14 cellular contexts compared by ENCODE assay signal in the genomic region with DNA sequence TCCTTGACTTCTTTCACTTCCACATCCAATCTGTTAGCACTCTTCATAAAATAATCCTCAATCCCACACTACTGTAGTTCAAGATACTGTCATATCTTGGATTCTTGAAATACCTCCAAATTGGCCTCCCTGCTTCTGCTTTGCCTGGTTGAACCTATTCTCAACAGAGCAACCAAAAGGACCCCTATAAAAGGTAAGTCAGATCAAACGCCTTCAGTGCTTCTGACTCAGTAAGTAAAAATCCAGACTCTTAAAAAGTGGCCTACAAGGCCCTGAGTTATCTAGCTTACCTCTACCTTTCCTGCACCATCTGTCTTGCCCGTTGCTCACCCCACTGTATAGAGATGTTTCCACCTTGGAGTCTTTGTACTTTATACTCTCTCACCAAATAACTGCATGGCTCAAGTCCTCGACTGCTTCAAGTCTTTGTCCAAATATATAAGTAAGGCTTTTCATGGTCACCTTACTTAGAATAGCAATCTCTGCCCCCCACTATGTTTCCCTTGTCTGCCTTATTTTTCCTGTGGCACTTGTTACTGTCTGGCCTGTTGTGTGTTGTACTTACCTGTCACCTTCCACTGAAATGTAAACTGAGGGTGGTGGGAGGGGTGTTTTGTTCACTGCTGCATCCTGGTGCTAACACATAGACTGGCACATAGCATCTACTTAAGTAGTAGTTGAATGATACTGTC. TPM values are rescaled to one million over a fixed set of nuclear protein-coding genes. Genes with fewer than 3 reads are reported as not detected.
DNase-seq lines count a peak whose midpoint lies in the region; ATAC-seq lines count a peak whose summit lies in the region.
"Had no signal": no experiment of that assay in that cellular context is flagged by ENCODE, and none has a peak within 500 bp of the region (broad histone marks: within the 10 kb centered on the region; RNA-seq: fewer than 3 reads in every experiment).

No MANE protein-coding gene starts in this region.

- H3K27ac ChIP-seq in layer of hippocampus (ENCODE audit: low read depth, low read length) (peak overlapping the region; percentile 44), temporal lobe (ENCODE audit: low read depth, low read length) (peak overlapping the region; percentile 89)
- H3K27ac ChIP-seq: SJSA1 had no signal

- H3K4me1 Mint-ChIP-seq in activated T-cell treated with anti-CD3 and anti-CD28 coated beads, Interleukin-2, amount 50 U/mL, for 72 hours (ENCODE audit: low read depth): peaks cover 60% of the 10 kb centered on the region
- peaks cover 64% of the 10 kb centered on the region for H3K4me1 Mint-ChIP-seq in activated T-cell treated with anti-CD3 and anti-CD28 coated beads, Interleukin-2, amount 50 U/mL, for 4 hours (ENCODE audit: low read depth)

- no peak for ATAC-seq in activated T-cell treated with anti-CD3 and anti-CD28 coated beads, Interleukin-2, amount 50 U/mL, for 72 hours (replicated peaks in 1 of 2)
- no peak for ATAC-seq in activated T-cell treated with anti-CD3 and anti-CD28 coated beads, Interleukin-2, amount 50 U/mL, for 4 hours
- no peak for ATAC-seq in activated naive CD4-positive, alpha-beta T cell treated with anti-CD3 and anti-CD28 coated beads, Interleukin-2, amount 50 U/mL, for 72 hours

- H3K4me3 Mint-ChIP-seq in activated T-cell treated with anti-CD3 and anti-CD28 coated beads, Interleukin-2, amount 50 U/mL, for 72 hours: no peak overlapping the region
- no peak overlapping the region for H3K4me3 Mint-ChIP-seq in activated T-cell treated with anti-CD3 and anti-CD28 coated beads, Interleukin-2, amount 50 U/mL, for 4 hours
- H3K4me3 Mint-ChIP-seq: H9 had no signal

- no peaks in the 10 kb centered on the region for H3K27me3 Mint-ChIP-seq in activated T-cell treated with anti-CD3 and anti-CD28 coated beads, Interleukin-2, amount 50 U/mL, for 72 hours (ENCODE audit: low read depth)
- no peaks in the 10 kb centered on the region for H3K27me3 Mint-ChIP-seq in activated T-cell treated with anti-CD3 and anti-CD28 coated beads, Interleukin-2, amount 50 U/mL, for 4 hours (ENCODE audit: low read depth)

- peaks cover 9 to 25% of the 10 kb centered on the region in 2 donors for H3K36me3 Mint-ChIP-seq in activated T-cell treated with anti-CD3 and anti-CD28 coated beads, Interleukin-2, amount 50 U/mL, for 72 hours (ENCODE audit: insufficient read depth in 2 of 2)
- H3K36me3 Mint-ChIP-seq in activated T-cell treated with anti-CD3 and anti-CD28 coated beads, Interleukin-2, amount 50 U/mL, for 4 hours (ENCODE audit: insufficient read depth): peaks cover 34% of the 10 kb centered on the region
- H3K36me3 Mint-ChIP-seq in activated naive CD4-positive, alpha-beta T cell treated with anti-CD3 and anti-CD28 coated beads, Interleukin-2, amount 50 U/mL, for 72 hours: peaks cover 14 to 28% of the 10 kb centered on the region in 2 donors

- H3K27ac Mint-ChIP-seq in activated T-cell treated with anti-CD3 and anti-CD28 coated beads, Interleukin-2, amount 50 U/mL, for 72 hours: peak overlapping the region; percentile 14
- H3K27ac Mint-ChIP-seq in activated naive CD4-positive, alpha-beta T cell treated with anti-CD3 and anti-CD28 coated beads, Interleukin-2, amount 50 U/mL, for 72 hours: peak overlapping the region; percentile 7 to 17

- H3K9me3 Mint-ChIP-seq in activated T-cell treated with anti-CD3 and anti-CD28 coated beads, Interleukin-2, amount 50 U/mL, for 72 hours: no peaks in the 10 kb centered on the region
- H3K9me3 Mint-ChIP-seq in activated T-cell treated with anti-CD3 and anti-CD28 coated beads, Interleukin-2, amount 50 U/mL, for 4 hours: no peaks in the 10 kb centered on the region
- no peaks in the 10 kb centered on the region for H3K9me3 Mint-ChIP-seq in activated naive CD4-positive, alpha-beta T cell treated with anti-CD3 and anti-CD28 coated beads, Interleukin-2, amount 50 U/mL, for 72 hours
- H3K9me3 Mint-ChIP-seq: H9 had no signal

- DNase-seq in activated T-cell treated with anti-CD3 and anti-CD28 coated beads, Interleukin-2, amount 50 U/mL, for 72 hours: no peak
- no peak for DNase-seq in activated T-cell treated with anti-CD3 and anti-CD28 coated beads, Interleukin-2, amount 50 U/mL, for 4 hours
- no peak for DNase-seq in activated naive CD4-positive, alpha-beta T cell treated with anti-CD3 and anti-CD28 coated beads, Interleukin-2, amount 50 U/mL, for 72 hours (ENCODE audit: low spot score in 2 of 2)
- no peak for DNase-seq in RKO (ENCODE audit: low spot score)
- no peak for DNase-seq in SK-N-DZ (ENCODE audit: low spot score)
- no peak for DNase-seq in GOT3 (lab: John Stamatoyannopoulos, UW)
- DNase-seq: activated CD4-positive, alpha-beta T cell treated with anti-CD3 and anti-CD28 coated beads, Interleukin-2, amount 50 U/mL, for 1 hour; aorta; GF-D8; H9; NCI-H446 had no signal

- H3K27me3 ChIP-seq in layer of hippocampus (ENCODE audit: control insufficient read depth, insufficient read depth, low read length): no peaks in the 10 kb centered on the region
- H3K27me3 ChIP-seq: SJSA1 had no signal

RNA-seq across cellular contexts. Expression of a gene that starts 5.1 kb away (rescaled TPM):
- 10 to 100 TPM; 19.4 to 20.0 TPM for total RNA-seq in activated T-cell treated with anti-CD3 and anti-CD28 coated beads, Interleukin-2, amount 50 U/mL, for 72 hours
- 10 to 100 TPM in 2 of 3 donors, 1 to 10 TPM in 1; 8.4 to 11.2 (median 10.4) TPM for total RNA-seq in activated T-cell treated with anti-CD3 and anti-CD28 coated beads, Interleukin-2, amount 50 U/mL, for 4 hours
- total RNA-seq in activated naive CD4-positive, alpha-beta T cell treated with anti-CD3 and anti-CD28 coated beads, Interleukin-2, amount 50 U/mL, for 72 hours: 10 to 100 TPM; 15.9 to 21.0 TPM
- 4.9 TPM for total RNA-seq in temporal lobe
- 10.4 and 13.6 TPM in 2 replicates for polyA plus RNA-seq in SK-N-DZ (2014; cell fraction: cytosol; rRNA removed)
- polyA plus RNA-seq in SK-N-DZ (2014; cell fraction: nucleus; rRNA removed): 5.5 and 6.5 TPM in 2 replicates

RNA-seq across cellular contexts. Expression of a gene that starts 43.8 kb away (rescaled TPM):
- 10 to 100 TPM; 64.4 to 80.2 TPM for total RNA-seq in activated T-cell treated with anti-CD3 and anti-CD28 coated beads, Interleukin-2, amount 50 U/mL, for 72 hours
- total RNA-seq in activated T-cell treated with anti-CD3 and anti-CD28 coated beads, Interleukin-2, amount 50 U/mL, for 4 hours: 10 to 100 TPM; 66.1 to 76.8 (median 71.8) TPM
- total RNA-seq in activated naive CD4-positive, alpha-beta T cell treated with anti-CD3 and anti-CD28 coated beads, Interleukin-2, amount 50 U/mL, for 72 hours: 10 to 100 TPM; 37.8 to 59.5 TPM
- total RNA-seq in temporal lobe: 5.4 TPM
- polyA plus RNA-seq in SK-N-DZ (2014; cell fraction: cytosol; rRNA removed): 22.8 and 25.8 TPM in 2 replicates
- 18.4 and 19.8 TPM in 2 replicates for polyA plus RNA-seq in SK-N-DZ (2014; cell fraction: nucleus; rRNA removed)
